8 cellular contexts compared by ENCODE assay signal in genomic region chr7:73154586-73155038, GRCh38.
A peak's percentile ranks its signal among the peaks of the same experiment; 100 is the strongest.
DNase-seq lines count a peak whose midpoint lies in the region; ATAC-seq and TF ChIP-seq lines count a peak whose summit lies in the region.
"Not testable (repeated sequence)": the region's sequence is repeated elsewhere in the genome, so short reads cannot be mapped to it uniquely, and the experiment has no call there.

No MANE protein-coding gene starts in this region.

- not testable (repeated sequence) for H3K27me3 ChIP-seq in iPS DF 6.9 (ENCODE audit: control insufficient read depth, insufficient read depth, low read length); psoas muscle (ENCODE audit: insufficient read depth in 3 of 3, low read length in 2 of 3); stomach

- intact Hi-C loops in psoas muscle (cut with DNase I); stomach (cut with DNase I; ENCODE audit: low total_unique reads): not testable (repeated sequence)

- H3K36me3 Mint-ChIP-seq in brain = not testable (repeated sequence)

- DNase-seq in activated CD4-positive, alpha-beta T cell treated with anti-CD3 and anti-CD28 coated beads, Interleukin-2, amount 50 U/mL, for 24 hours (ENCODE audit: low read depth in 1 of 2, low spot score in 1 of 2) = peak; percentile 56 to 64
- DNase-seq in iPS DF 6.9 (ENCODE audit: low read depth, low spot score) = not testable (repeated sequence)
- DNase-seq in psoas muscle (peak; percentile 81 to 93), stomach (peak; percentile 85)

- ATAC-seq in GM18519 (IDR thresholded peaks at IDR 0.05; ENCODE audit: low FRiP score, unreplicated experiment) (peak; percentile 88), HG02610 (IDR thresholded peaks at IDR 0.05; ENCODE audit: unreplicated experiment) (peak; percentile 93), psoas muscle (peak; percentile 95 to 97 (median 96))

- WGBS in iPS DF 6.9 (ENCODE audit: insufficient coverage, insufficient read length) = no CpG with 5 or more reads among the region's 48 CpGs
- WGBS in psoas muscle, 3 donors = 0 to 5% (median 0%) methylated on average over 3 to 37 of the region's 48 CpGs
- WGBS in stomach, 5 donors = 0% methylated on average over 4 to 35 of the region's 48 CpGs; no CpG with 5 or more reads in 1 of the 5 donors

- TF ChIP-seq EP300 in Ishikawa (IDR thresholded peaks at IDR 0.05; ENCODE audit: borderline replicate concordance); stomach (IDR thresholded peaks at IDR 0.05): not testable (repeated sequence)

- not testable (repeated sequence) for H3K27ac ChIP-seq in iPS DF 6.9 (ENCODE audit: low read length); psoas muscle
- peak overlapping the region in 4 of 5 donors; percentile 32 to 70 (median 58) for H3K27ac ChIP-seq in stomach

- H3K9me3 ChIP-seq in iPS DF 6.9 (ENCODE audit: control insufficient read depth, insufficient read depth, low read length); psoas muscle; stomach: not testable (repeated sequence)

- H3K27me3 Mint-ChIP-seq in brain = not testable (repeated sequence)

- not testable (repeated sequence) for H3K9me3 Mint-ChIP-seq in brain

- TF ChIP-seq CTCF in brain (conservative IDR thresholded peaks at IDR 0.05); psoas muscle (IDR thresholded peaks at IDR 0.05); stomach (IDR thresholded peaks at IDR 0.05): not testable (repeated sequence)

- not testable (repeated sequence) for H3K36me3 ChIP-seq in iPS DF 6.9 (ENCODE audit: control insufficient read depth, insufficient read depth, low read length); psoas muscle (ENCODE audit: insufficient read depth in 1 of 2, low read depth in 1 of 2); stomach

- H3K4me3 ChIP-seq in iPS DF 6.9 (ENCODE audit: low read length) = peak overlapping the region; percentile 73
- H3K4me3 ChIP-seq in psoas muscle = peak overlapping the region; percentile 61
- H3K4me3 ChIP-seq in stomach = peak overlapping the region; percentile 40 to 52 (median 44)

- TF ChIP-seq RAD21 in Ishikawa (IDR thresholded peaks at IDR 0.05; ENCODE audit: low read depth) = not testable (repeated sequence)

- not testable (repeated sequence) for H3K27ac Mint-ChIP-seq in brain

- TF ChIP-seq POLR2A in stomach (IDR thresholded peaks at IDR 0.05) = not testable (repeated sequence)

- H3K4me1 Mint-ChIP-seq in brain = not testable (repeated sequence)

- not testable (repeated sequence) for H3K4me1 ChIP-seq in iPS DF 6.9 (ENCODE audit: control insufficient read depth, insufficient read depth, low read length); psoas muscle; stomach

- peak overlapping the region; percentile 58 to 78 (median 74) for H3K4me3 Mint-ChIP-seq in brain

TF ChIP-seq in Ishikawa, 13 proteins besides CTCF, POLR2A, EP300 and RAD21:
- TF ChIP-seq TAF1 (IDR thresholded peaks at IDR 0.05; ENCODE audit: low read depth) = 0 out of 2 replicates have a peak, but pooled peaks have one; percentile 22
